Comparison of ENCODE assay signal across 1 cellular context in genomic region chr17:7914771-7915610, GRCh38.
TF ChIP-seq lines count a peak whose summit lies in the region.

No MANE protein-coding gene starts in this region.

TF ChIP-seq in endothelial cell of umbilical vein, 7 proteins besides CTCF, POLR2A, EP300 and RAD21 (continued from another document):
- TF ChIP-seq GATA2 (IDR thresholded peaks at IDR 0.05; ENCODE audit: insufficient read depth, insufficient read length, low read depth, low read length) (no peak), POLR2AphosphoS5 (IDR thresholded peaks at IDR 0.05; ENCODE audit: insufficient read depth, low read depth, low read length) (no peak), MYC (IDR thresholded peaks at IDR 0.05; ENCODE audit: low read depth, low read length) (no peak)
TF ChIP-seq in endothelial cell of umbilical vein: peak in this region for 0.
